In the genomic region with DNA sequence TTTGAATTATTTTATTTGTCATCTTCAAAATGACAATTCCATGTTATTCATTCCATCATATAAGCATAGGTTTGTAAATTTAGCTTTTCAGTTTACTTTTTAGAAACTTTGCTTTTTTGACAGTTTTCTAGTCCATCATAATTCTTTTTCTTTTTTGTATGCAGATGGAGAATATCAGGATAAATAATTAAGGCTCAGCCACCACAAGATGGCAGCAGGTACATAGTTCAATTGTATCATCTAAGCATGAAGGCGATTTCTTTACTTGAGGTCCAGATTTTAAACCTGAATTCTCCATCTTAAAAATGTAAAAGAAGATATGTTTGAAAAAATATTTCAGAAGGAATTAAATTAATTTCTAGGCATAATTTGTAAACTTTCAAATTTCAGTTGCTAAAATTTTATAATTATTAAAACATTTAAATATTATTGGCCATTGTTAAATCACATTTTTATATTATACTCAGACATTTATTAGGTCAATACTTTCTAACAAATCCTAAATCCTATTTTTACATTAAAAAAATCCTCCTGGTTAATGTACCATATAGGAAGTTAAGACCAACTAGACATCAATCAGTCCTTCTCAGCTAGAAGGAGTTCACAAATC, we compare ENCODE assay signal across 8 cellular contexts. TPM values are rescaled to one million over a fixed set of nuclear protein-coding genes. Genes with fewer than 3 reads are reported as not detected.
DNase-seq lines count a peak whose midpoint lies in the region; ATAC-seq and TF ChIP-seq lines count a peak whose summit lies in the region.

No MANE protein-coding gene starts in this region.

- H3K27me3 ChIP-seq in colonic mucosa, result no peaks in the 10 kb centered on the region
- H3K27me3 ChIP-seq in H7 (ENCODE audit: control insufficient read depth, insufficient read depth, low read length), result no peaks in the 10 kb centered on the region

- H3K36me3 ChIP-seq in colonic mucosa (no peaks in the 10 kb centered on the region), H7 (replicated peaks; ENCODE audit: control insufficient read depth, insufficient read depth, low read length) (no peaks in the 10 kb centered on the region)

- H3K4me3 ChIP-seq in colonic mucosa, result no peak overlapping the region
- no peak overlapping the region for H3K4me3 ChIP-seq in H7 (ENCODE audit: insufficient read depth, low read depth, low read length)

- no peaks in the 10 kb centered on the region for H3K4me1 ChIP-seq in colonic mucosa

- DNase-seq in SHP77 (lab: John Stamatoyannopoulos, UW), result peak; percentile 37 to 76
- no peak for DNase-seq in SHP77 treated with DMSO at 0.1 percent for 48 hours (lab: John Stamatoyannopoulos, UW)
- DNase-seq in NCI-H82 treated with DMSO at 0.1 percent for 48 hours (lab: John Stamatoyannopoulos, UW; ENCODE audit: unreplicated experiment), result peak; percentile 19
- DNase-seq in colonic mucosa, result peak; percentile 29
- DNase-seq in myocyte (ENCODE audit: low read depth), result peak; percentile 67
- no peak for DNase-seq in NCI-H1048 (lab: John Stamatoyannopoulos, UW)
- no peak for DNase-seq in H7

- H3K9ac ChIP-seq in colonic mucosa (ENCODE audit: low read depth in 2 of 2, low read length in 2 of 2), result no peak overlapping the region

- H3K27ac ChIP-seq in colonic mucosa, result no peak overlapping the region

- intact Hi-C loops in colonic mucosa (cut with DNase I), result loop anchor here (10.0 kb wide), 1 partner anchor 385 kb away; no protein-coding TSS in a partner anchor

- peak; percentile 42 for TF ChIP-seq CTCF in colonic mucosa (IDR thresholded peaks at IDR 0.05)

- no peaks in the 10 kb centered on the region for H3K9me3 ChIP-seq in colonic mucosa

- ATAC-seq in HG03159 (IDR thresholded peaks at IDR 0.05; ENCODE audit: unreplicated experiment), result peak; percentile 71

RNA-seq across cellular contexts. Expression of a gene that starts 15.1 kb away (rescaled TPM):
- total RNA-seq in colonic mucosa, result not detected
- not detected in 2 replicates for total RNA-seq in myocyte
- not detected for polyA plus RNA-seq in myocyte (2012)
- total RNA-seq in H7 (2014; rRNA removed; shearing (Covaris generic)), result not detected in 2 replicates

RNA-seq across cellular contexts. Expression of a gene that starts 45.6 kb away (rescaled TPM):
- total RNA-seq in colonic mucosa, result 100 to 1,000 TPM in 1 of 2 donors, 10 to 100 TPM in 1; 99.0 to 180 TPM
- 33.8 and 70.5 TPM in 2 replicates for total RNA-seq in myocyte
- 20.2 TPM for polyA plus RNA-seq in myocyte (2012)
- total RNA-seq in H7 (2014; rRNA removed; shearing (Covaris generic)), result 60.2 and 75.2 TPM in 2 replicates

Comparison
In these comparisons a context has a peak if more than half of its experiments do, and no peak if none do; other contexts are left out.
1. DNase-seq: peak in SHP77 (2 of 2), NCI-H82 treated with DMSO at 0.1 percent for 48 hours (single experiment), colonic mucosa (single experiment) and myocyte (single experiment); none in SHP77 treated with DMSO at 0.1 percent for 48 hours (single experiment), NCI-H1048 (single experiment) and H7 (single experiment).